Comparison of ENCODE assay signal across 9 cellular contexts in genomic region chr3:142987080-142987700, GRCh38. TPM values are rescaled to one million over a fixed set of nuclear protein-coding genes. Genes with fewer than 3 reads are reported as not detected.
DNase-seq lines count a peak whose midpoint lies in the region; ATAC-seq, FAIRE-seq and TF ChIP-seq lines count a peak whose summit lies in the region.
"Had no signal": no experiment of that assay in that cellular context is flagged by ENCODE, and none has a peak within 500 bp of the region (broad histone marks: within the 10 kb centered on the region; RNA-seq: fewer than 3 reads in every experiment).

No MANE protein-coding gene starts in this region.

- H3K9ac ChIP-seq in fibroblast of lung (ENCODE audit: insufficient read depth, low read length), result no peak overlapping the region

- H3K4me1 ChIP-seq in SJCRH30 (peaks cover 3% of the 10 kb centered on the region; the same call in 1 of the 2 replicates), fibroblast of lung (ENCODE audit: control insufficient read depth, extremely low read depth, insufficient read depth, low read length) (no peaks in the 10 kb centered on the region), pancreas (no peaks in the 10 kb centered on the region)

- ATAC-seq in pancreas (peak in 3 of 4 donors; percentile 70 to 78 (median 74)), HG03095 (IDR thresholded peaks at IDR 0.05; ENCODE audit: unreplicated experiment) (no peak)

- no peak overlapping the region for H3K4me2 ChIP-seq in fibroblast of lung (ENCODE audit: extremely low read depth, insufficient read depth, low read length)

- H3K27ac ChIP-seq in SJCRH30, result no peak overlapping the region
- no peak overlapping the region for H3K27ac ChIP-seq in fibroblast of lung (ENCODE audit: insufficient read depth, low read length)
- no peak overlapping the region for H3K27ac ChIP-seq in pancreas

- intact Hi-C loops in pancreas (cut with DNase I), result no loop called here

- no peaks in the 10 kb centered on the region for H3K79me2 ChIP-seq in fibroblast of lung (ENCODE audit: control insufficient read depth, insufficient read depth, low read length)

- no peaks in the 10 kb centered on the region for H3K9me3 ChIP-seq in SJCRH30 (replicated peaks)
- H3K9me3 ChIP-seq in fibroblast of lung (ENCODE audit: control insufficient read depth, insufficient read depth, low read depth, low read length), result no peaks in the 10 kb centered on the region
- H3K9me3 ChIP-seq in pancreas, result no peaks in the 10 kb centered on the region

- TF ChIP-seq CTCF in fibroblast of lung (conservative IDR thresholded peaks at IDR 0.05 in 1 of 2, IDR thresholded peaks at IDR 0.05 in 1 of 2; ENCODE audit: low read depth in 1 of 2, low read length in 2 of 2) (peak in 1 of 2 donors; percentile 59), pancreas (IDR thresholded peaks at IDR 0.05) (peak in 3 of 4 donors; percentile 35 to 70 (median 58))

- H3K27me3 ChIP-seq in SJCRH30 (no peaks in the 10 kb centered on the region), fibroblast of lung (ENCODE audit: control insufficient read depth, insufficient read depth, low read length) (no peaks in the 10 kb centered on the region), pancreas (no peaks in the 10 kb centered on the region)

- H3K4me3 ChIP-seq in SJCRH30 (peak overlapping the region; percentile 29), fibroblast of lung (replicated peaks in 1 of 4; ENCODE audit: control extremely low read depth in 1 of 4, insufficient read depth in 1 of 4, low read depth in 3 of 4, low read length in 4 of 4) (no peak overlapping the region), pancreas (no peak overlapping the region)

- DNase-seq in NCI-H1417 (lab: John Stamatoyannopoulos, UW) (peak in 2 of 3 experiments; percentile 59 to 64), NCI-H1417 treated with DMSO at 0.1 percent for 48 hours (lab: John Stamatoyannopoulos, UW) (no peak), KBM-7 (peak; percentile 69), SJCRH30 (peak in 1 of 2 experiments; percentile 66), fibroblast of lung (ENCODE audit: low read depth in 2 of 2) (peak; percentile 25 to 65), pancreas (no peak), epidermal melanocyte (ENCODE audit: insufficient read length, low spot score) (no peak)

- H3K36me3 ChIP-seq in SJCRH30, result no peaks in the 10 kb centered on the region
- no peaks in the 10 kb centered on the region for H3K36me3 ChIP-seq in fibroblast of lung (ENCODE audit: control insufficient read depth, insufficient read depth, low read length)
- no peaks in the 10 kb centered on the region for H3K36me3 ChIP-seq in pancreas

- peak; percentile 34 for FAIRE-seq in pancreas (lab: Jason Lieb, UNC)

- H2AFZ ChIP-seq in fibroblast of lung (ENCODE audit: low read length), result peak overlapping the region; percentile 33

- in situ Hi-C loops in KBM-7 (cut with MboI; ENCODE audit: low pct_unique_long_range_greater_than_20kb, low sequenced_read_pairs), result loop anchor here (25.0 kb wide), 1 partner anchor 400 kb away; the partner anchor contains the start of genes ATR and PLS1

- H4K20me1 ChIP-seq in fibroblast of lung (ENCODE audit: control insufficient read depth, extremely low read depth, insufficient read depth, low read length), result no peaks in the 10 kb centered on the region

- 29 to 50% methylated on average over 5 of the region's 5 CpGs for WGBS in pancreas, 2 donors

RNA-seq across cellular contexts. Expression of gene U2SURP, which starts 14.2 kb away (rescaled TPM):
- 139 and 177 TPM in 2 replicates for total RNA-seq in SJCRH30 (2014; rRNA removed; shearing (Covaris generic))
- 35.4 and 39.1 TPM in 2 replicates for total RNA-seq in fibroblast of lung
- polyA plus RNA-seq in fibroblast of lung, result 44.8 and 45.5 TPM in 2 replicates
- 48.6 and 51.3 TPM in 2 replicates for polyA plus RNA-seq in fibroblast of lung (2012)
- 7.3 and 11.6 TPM in 2 replicates for polyA minus RNA-seq in fibroblast of lung (ENCODE audit: low replicate concordance)
- 10 to 100 TPM; 29.4 to 48.2 (median 36.7) TPM for total RNA-seq in pancreas
- polyA plus RNA-seq in pancreas, result 10 to 100 TPM; 19.9 to 36.4 TPM

RNA-seq across cellular contexts. Expression of gene PAQR9, which starts 23.7 kb away (rescaled TPM):
- 0.16 and 0.30 TPM in 2 replicates for total RNA-seq in SJCRH30 (2014; rRNA removed; shearing (Covaris generic))
- not detected in 2 replicates for total RNA-seq in fibroblast of lung
- 0.02 TPM in 1 of 2 replicates, not detected in the other for polyA plus RNA-seq in fibroblast of lung
- 0.07 TPM in 1 of 2 replicates, not detected in the other for polyA plus RNA-seq in fibroblast of lung (2012)
- 0.11 TPM in 1 of 2 replicates, not detected in the other for polyA minus RNA-seq in fibroblast of lung (ENCODE audit: low replicate concordance)
- total RNA-seq in pancreas, result under 1 TPM in 1 of 6 donors, not detected in 5; 0.13 TPM
- polyA plus RNA-seq in pancreas, result not detected
- total RNA-seq: CD8-positive, alpha-beta memory T cell had no signal
- polyA plus RNA-seq: CD8-positive, alpha-beta memory T cell had no signal

Comparison
In these comparisons a context has a peak if more than half of its experiments do, and no peak if none do; other contexts are left out.
1. DNase-seq: peak in NCI-H1417 (2 of 3), KBM-7 (single experiment) and fibroblast of lung (2 of 2); none in NCI-H1417 treated with DMSO at 0.1 percent for 48 hours (single experiment), pancreas (0 of 6) and epidermal melanocyte (single experiment).